Comparison of ENCODE assay signal across 12 cellular contexts in genomic region chr9:35510366-35510744, GRCh38. TPM values are rescaled to one million over a fixed set of nuclear protein-coding genes. Genes with fewer than 3 reads are reported as not detected.
DNase-seq lines count a peak whose midpoint lies in the region; ATAC-seq and TF ChIP-seq lines count a peak whose summit lies in the region.
"Had no signal": no experiment of that assay in that cellular context is flagged by ENCODE, and none has a peak within 500 bp of the region (broad histone marks: within the 10 kb centered on the region; RNA-seq: fewer than 3 reads in every experiment).

No MANE protein-coding gene starts in this region.

- DNase-seq in AG04450 (ENCODE audit: low read depth, low spot score) (no peak), amniotic epithelial cell (ENCODE audit: low read depth) (peak; percentile 29), gastrocnemius medialis (no peak), HT-29 (ENCODE audit: low spot score) (no peak), DMS 273 (lab: John Stamatoyannopoulos, UW; ENCODE audit: unreplicated experiment) (no peak), cerebellar nuclear complex (lab: John Stamatoyannopoulos, UW) (no peak)
- DNase-seq: activated naive CD8-positive, alpha-beta T cell treated with anti-CD3 and anti-CD28 coated beads for 36 hours; stimulated activated CD4-positive, alpha-beta T cell treated with anti-CD3 and anti-CD28 coated beads, Interleukin-4, amount 100 ng/mL, for 4 hours; stimulated activated naive CD8-positive, alpha-beta T cell treated with anti-CD3 and anti-CD28 coated beads, Interleukin-15, amount 100 ng/mL, for 72 hours had no signal

- H3K27ac ChIP-seq in AG04450 (ENCODE audit: low read depth, low read length) = peak overlapping the region; percentile 80
- peak overlapping the region; percentile 62 for H3K27ac ChIP-seq in layer of hippocampus (ENCODE audit: low read depth, low read length)
- peak overlapping the region; percentile 82 to 95 (median 88) for H3K27ac ChIP-seq in gastrocnemius medialis

- H3K9me3 ChIP-seq in AG04450 (ENCODE audit: control insufficient read depth, insufficient read depth, low read length) (no peaks in the 10 kb centered on the region), gastrocnemius medialis (no peaks in the 10 kb centered on the region)

- H3K27me3 ChIP-seq in AG04450 (ENCODE audit: control insufficient read depth, insufficient read depth, low read length) = no peaks in the 10 kb centered on the region
- no peaks in the 10 kb centered on the region for H3K27me3 ChIP-seq in layer of hippocampus (ENCODE audit: control insufficient read depth, insufficient read depth, low read length)
- no peaks in the 10 kb centered on the region for H3K27me3 ChIP-seq in gastrocnemius medialis

- intact Hi-C loops in gastrocnemius medialis (cut with DNase I; ENCODE audit: low total_unique reads) = loop anchor here (2.0 kb wide), 1 partner anchor 44 kb away; no protein-coding TSS in a partner anchor

- POLR2A ChIA-PET in AG04450 (lab: Yijun Ruan, JAX) = interaction anchor here (0.9 to 2.2 kb wide), 7 partner anchors 9 to 218 kb away, joined by 3 to 14 read pairs (median 4); partner anchors contain the start of gene RUSC2

- TF ChIP-seq POLR2A in gastrocnemius medialis (IDR thresholded peaks at IDR 0.05) = no peak

- no peak for TF ChIP-seq CTCF in AG04450 (IDR thresholded peaks at IDR 0.05; ENCODE audit: low read depth, low read length)
- TF ChIP-seq CTCF in gastrocnemius medialis (IDR thresholded peaks at IDR 0.05 in 4 of 5, conservative IDR thresholded peaks at IDR 0.05 in 1 of 5) = no peak

- ATAC-seq in gastrocnemius medialis = no peak
- no peak for ATAC-seq in GM19328 (IDR thresholded peaks at IDR 0.05; ENCODE audit: unreplicated experiment)
- ATAC-seq: K562; stimulated activated naive CD8-positive, alpha-beta T cell treated with anti-CD3 and anti-CD28 coated beads, Interleukin-15, amount 100 ng/mL, for 72 hours had no signal

- no peak overlapping the region; the same call in 1 of the 2 replicates for H3K4me3 ChIP-seq in AG04450 (ENCODE audit: low read depth, low read length)
- no peak overlapping the region for H3K4me3 ChIP-seq in gastrocnemius medialis
- H3K4me3 ChIP-seq: K562 had no signal

- H3K4me1 ChIP-seq in gastrocnemius medialis = peaks cover 58 to 63% of the 10 kb centered on the region in 2 donors

- CTCF ChIA-PET in AG04450 (lab: Charles Lee) = interaction anchor here (2.2 to 3.4 kb wide), 2 partner anchors 10 to 43 kb away, joined by 9 to 18 read pairs; no protein-coding TSS in a partner anchor

- H3K36me3 ChIP-seq in gastrocnemius medialis = no peaks in the 10 kb centered on the region

- in situ Hi-C loops in gastrocnemius medialis (cut with MboI; ENCODE audit: low sequenced_read_pairs in 4 of 4) = no loop called here

RNA-seq across cellular contexts. Expression of gene RUSC2, which starts 20.4 kb away (rescaled TPM):
- 17.4 and 19.3 TPM in 2 replicates for polyA plus RNA-seq in AG04450 (2011; rRNA removed)
- polyA minus RNA-seq in AG04450 (2011; rRNA and poly(A)+ RNA removed) = 81.7 and 106 TPM in 2 replicates
- 100 to 1,000 TPM in 1 of 4 donors, 10 to 100 TPM in 3; 20.8 to 166 (median 45.7) TPM for total RNA-seq in gastrocnemius medialis
- total RNA-seq in HT-29 (2014; rRNA removed; shearing (Covaris generic)) = 0.94 and 2.0 TPM in 2 replicates
